1 cellular context compared by ENCODE assay signal in genomic region chr5:558326-558725, GRCh38.
TF ChIP-seq lines count a peak whose summit lies in the region.

No MANE protein-coding gene starts in this region.

TF ChIP-seq in K562, 482 proteins besides CTCF, POLR2A, EP300 and RAD21:
- TF ChIP-seq KHSRP (IDR thresholded peaks at IDR 0.05): no peak
- no peak for TF ChIP-seq RBM15 (IDR thresholded peaks at IDR 0.05; ENCODE audit: insufficient read depth, low read length)
- no peak for TF ChIP-seq PHB2 (IDR thresholded peaks at IDR 0.05; ENCODE audit: low read depth)
- TF ChIP-seq ZNF239 (CRISPR knock-in tag; IDR thresholded peaks at IDR 0.05): no peak
- no peak for TF ChIP-seq SMARCE1 (IDR thresholded peaks at IDR 0.05)
